21 cellular contexts compared by ENCODE assay signal in genomic region chr19:8462601-8463000, GRCh38. TPM values are rescaled to one million over a fixed set of nuclear protein-coding genes. Genes with fewer than 3 reads are reported as not detected.
DNase-seq lines count a peak whose midpoint lies in the region; ATAC-seq, FAIRE-seq and TF ChIP-seq lines count a peak whose summit lies in the region.
"Had no signal": no experiment of that assay in that cellular context is flagged by ENCODE, and none has a peak within 500 bp of the region (broad histone marks: within the 10 kb centered on the region; RNA-seq: fewer than 3 reads in every experiment).

No MANE protein-coding gene starts in this region.

- H3K9me3 Mint-ChIP-seq in Caco-2 (ENCODE audit: unreplicated experiment) = no peaks in the 10 kb centered on the region

- H3K27ac Mint-ChIP-seq in Caco-2 (ENCODE audit: unreplicated experiment) (no peak overlapping the region), T-helper 17 cell (peak overlapping the region; percentile 83)

- TF ChIP-seq CTCF in Caco-2 (IDR thresholded peaks at IDR 0.05; ENCODE audit: insufficient read depth in 1 of 2, low read depth in 1 of 2, low read length in 1 of 2, severe bottlenecking in 1 of 2, unreplicated experiment in 1 of 2) = no peak
- TF ChIP-seq CTCF in gastrocnemius medialis (IDR thresholded peaks at IDR 0.05 in 4 of 5, conservative IDR thresholded peaks at IDR 0.05 in 1 of 5) = no peak
- TF ChIP-seq CTCF in pancreas (IDR thresholded peaks at IDR 0.05) = no peak

- H3K27me3 Mint-ChIP-seq in Caco-2 (ENCODE audit: insufficient read depth, unreplicated experiment) (no peaks in the 10 kb centered on the region), T-helper 17 cell (no peaks in the 10 kb centered on the region)

- H3K4me1 ChIP-seq in Caco-2 (peaks cover 47% of the 10 kb centered on the region), gastrocnemius medialis (peaks cover 59 to 66% of the 10 kb centered on the region in 2 donors), pancreas (peaks cover 18 to 42% (median 30%) of the 10 kb centered on the region in 3 donors), SJCRH30 (peaks cover 34% of the 10 kb centered on the region)

- CTCF ChIA-PET in Caco-2 (lab: Charles Lee) = no interaction called here

- BruUV-seq in Caco-2 (replicated peaks; lab: Mats Ljungman, UMichigan) = no TSS peak

- FAIRE-seq in pancreas (lab: Jason Lieb, UNC) = no peak
- FAIRE-seq: GM19239 had no signal

- intact Hi-C loops in Caco-2 (cut with micrococcal nuclease; ENCODE audit: unreplicated experiment) = loop anchor here (5.0 kb wide), 1 partner anchor 50 kb away; the partner anchor contains the start of gene MARCHF2
- intact Hi-C loops in gastrocnemius medialis (cut with DNase I; ENCODE audit: low total_unique reads) = no loop called here
- intact Hi-C loops in pancreas (cut with DNase I) = no loop called here

- H3K27me3 ChIP-seq in Caco-2 (replicated peaks; ENCODE audit: control insufficient read depth, insufficient read depth, low read length) (no peaks in the 10 kb centered on the region), gastrocnemius medialis (no peaks in the 10 kb centered on the region), pancreas (no peaks in the 10 kb centered on the region), SJCRH30 (no peaks in the 10 kb centered on the region)
- H3K27me3 ChIP-seq: MG63 had no signal

- TF ChIP-seq POLR2A in gastrocnemius medialis (IDR thresholded peaks at IDR 0.05) = no peak

- DNase-seq in Caco-2 = no peak
- no peak for DNase-seq in T-helper 17 cell
- DNase-seq in fibroblast of peridontal ligament (ENCODE audit: extremely low read depth) = peak; percentile 29
- DNase-seq in gastrocnemius medialis = no peak
- no peak for DNase-seq in pancreas
- DNase-seq in SJCRH30 = no peak
- DNase-seq: ACHN, Calu3, DMS53, Karpas-422, MG63, NCI-H1092, NCI-H146, NCI-H2081, NCI-H748 treated with DMSO at 0.1 percent for 48 hours, OCI-M1, RPMI8226 had no signal

- ATAC-seq in T-helper 17 cell = no peak
- ATAC-seq in gastrocnemius medialis = no peak
- ATAC-seq in pancreas = no peak
- no peak for ATAC-seq in GM19023 (IDR thresholded peaks at IDR 0.05; ENCODE audit: unreplicated experiment)

- H3K27ac ChIP-seq in gastrocnemius medialis = peak overlapping the region in 3 of 4 donors; percentile 22 to 74 (median 66)
- H3K27ac ChIP-seq in pancreas = no peak overlapping the region
- H3K27ac ChIP-seq in SJCRH30 = no peak overlapping the region

- WGBS in pancreas, 2 donors = 72 to 76% methylated on average over 6 of the region's 6 CpGs

- H3K4me3 Mint-ChIP-seq in Caco-2 (ENCODE audit: unreplicated experiment) = peak overlapping the region; percentile 28
- H3K4me3 Mint-ChIP-seq in T-helper 17 cell = no peak overlapping the region

- H3K36me3 Mint-ChIP-seq in Caco-2 (ENCODE audit: insufficient read depth, unreplicated experiment) = peaks cover 76% of the 10 kb centered on the region
- peaks cover 10% of the 10 kb centered on the region for H3K36me3 Mint-ChIP-seq in T-helper 17 cell (ENCODE audit: low read depth)

- H3K9me3 ChIP-seq in Caco-2 (no peaks in the 10 kb centered on the region), T-helper 17 cell (ENCODE audit: control insufficient read depth, low read length, poor library complexity, severe bottlenecking) (no peaks in the 10 kb centered on the region), gastrocnemius medialis (no peaks in the 10 kb centered on the region), pancreas (no peaks in the 10 kb centered on the region), SJCRH30 (replicated peaks) (no peaks in the 10 kb centered on the region)
- H3K9me3 ChIP-seq: HAP-1, MG63 had no signal

- H3K36me3 ChIP-seq in Caco-2 (ENCODE audit: control insufficient read depth, insufficient read depth, low read length) = no peaks in the 10 kb centered on the region; the same call in 1 of the 2 replicates
- H3K36me3 ChIP-seq in gastrocnemius medialis = peaks cover 0 to 42% of the 10 kb centered on the region in 2 donors
- peaks cover 0 to 36% (median 32%) of the 10 kb centered on the region in 3 donors for H3K36me3 ChIP-seq in pancreas
- H3K36me3 ChIP-seq in SJCRH30 = peaks cover 66% of the 10 kb centered on the region

- H3K4me1 Mint-ChIP-seq in Caco-2 (ENCODE audit: low read depth, unreplicated experiment) (peaks cover 39% of the 10 kb centered on the region), T-helper 17 cell (peaks cover 41% of the 10 kb centered on the region)

- no peak overlapping the region for H3K4me3 ChIP-seq in Caco-2 (ENCODE audit: low read depth, low read length)
- H3K4me3 ChIP-seq in gastrocnemius medialis = no peak overlapping the region
- H3K4me3 ChIP-seq in pancreas = no peak overlapping the region
- no peak overlapping the region for H3K4me3 ChIP-seq in SJCRH30
- H3K4me3 ChIP-seq: HAP-1, MG63 had no signal

- in situ Hi-C loops in gastrocnemius medialis (cut with MboI; ENCODE audit: low sequenced_read_pairs in 4 of 4) = no loop called here

- POLR2A ChIA-PET in Caco-2 (lab: Charles Lee) = no interaction called here

RNA-seq across cellular contexts. Expression of gene HNRNPM, which starts 17.8 kb away (rescaled TPM):
- total RNA-seq in Caco-2 (2022) (271 and 286 TPM in 2 replicates), T-helper 17 cell (100 to 1,000 TPM; 248 to 259 TPM), gastrocnemius medialis (10 to 100 TPM; 42.5 to 74.6 (median 57.8) TPM), pancreas (10 to 100 TPM; 44.5 to 88.3 (median 66.6) TPM)
- polyA plus RNA-seq in pancreas = 10 to 100 TPM; 52.5 to 90.1 TPM
- total RNA-seq in SJCRH30 (2014; rRNA removed; shearing (Covaris generic)) = 191 and 195 TPM in 2 replicates

RNA-seq across cellular contexts. Expression of gene PRAM1, which starts 39.8 kb away (rescaled TPM):
- total RNA-seq in Caco-2 (2022) (0.26 TPM in 1 of 2 replicates, not detected in the other), T-helper 17 cell (1 to 10 TPM; 5.2 to 7.4 TPM), gastrocnemius medialis (under 1 TPM in 2 of 4 donors, not detected in 2; 0.16 to 0.27 TPM), pancreas (1 to 10 TPM in 2 of 6 donors, under 1 TPM in 4; 0.09 to 4.6 (median 0.70) TPM)
- 1 to 10 TPM; 3.0 to 3.7 TPM for polyA plus RNA-seq in pancreas
- not detected in 2 replicates for total RNA-seq in SJCRH30 (2014; rRNA removed; shearing (Covaris generic))
- total RNA-seq: Calu3, HT-29 had no signal

RNA-seq across cellular contexts. Expression of gene MARCHF2, which starts 49.5 kb away (rescaled TPM):
- total RNA-seq in Caco-2 (2022) (13.8 and 15.2 TPM in 2 replicates), T-helper 17 cell (100 to 1,000 TPM in 1 of 2 donors, 10 to 100 TPM in 1; 26.9 to 108 TPM), gastrocnemius medialis (100 to 1,000 TPM; 173 to 183 (median 176) TPM), pancreas (10 to 100 TPM in 5 of 6 donors, 1 to 10 TPM in 1; 8.8 to 18.0 (median 11.0) TPM)
- 10 to 100 TPM; 17.1 to 22.6 TPM for polyA plus RNA-seq in pancreas
- 0.55 and 2.8 TPM in 2 replicates for total RNA-seq in SJCRH30 (2014; rRNA removed; shearing (Covaris generic))

RNA-seq across cellular contexts. Expression of gene ZNF414, which starts 51.4 kb away (rescaled TPM):
- total RNA-seq in Caco-2 (2022) = 17.2 and 25.0 TPM in 2 replicates
- 10 to 100 TPM; 45.1 to 46.2 TPM for total RNA-seq in T-helper 17 cell
- 10 to 100 TPM in 1 of 4 donors, 1 to 10 TPM in 3; 4.7 to 13.3 (median 6.9) TPM for total RNA-seq in gastrocnemius medialis
- total RNA-seq in pancreas = 10 to 100 TPM in 3 of 6 donors, 1 to 10 TPM in 3; 7.3 to 16.1 (median 10.8) TPM
- 10 to 100 TPM; 28.2 to 36.9 TPM for polyA plus RNA-seq in pancreas
- total RNA-seq in SJCRH30 (2014; rRNA removed; shearing (Covaris generic)) = 3.1 and 4.7 TPM in 2 replicates

Comparison
In these comparisons a context has a peak if more than half of its experiments do, and no peak if none do; other contexts are left out.
1. H3K27ac ChIP-seq: peak in gastrocnemius medialis (3 of 4); none in pancreas (0 of 4) and SJCRH30 (single experiment).